In the genomic region with DNA sequence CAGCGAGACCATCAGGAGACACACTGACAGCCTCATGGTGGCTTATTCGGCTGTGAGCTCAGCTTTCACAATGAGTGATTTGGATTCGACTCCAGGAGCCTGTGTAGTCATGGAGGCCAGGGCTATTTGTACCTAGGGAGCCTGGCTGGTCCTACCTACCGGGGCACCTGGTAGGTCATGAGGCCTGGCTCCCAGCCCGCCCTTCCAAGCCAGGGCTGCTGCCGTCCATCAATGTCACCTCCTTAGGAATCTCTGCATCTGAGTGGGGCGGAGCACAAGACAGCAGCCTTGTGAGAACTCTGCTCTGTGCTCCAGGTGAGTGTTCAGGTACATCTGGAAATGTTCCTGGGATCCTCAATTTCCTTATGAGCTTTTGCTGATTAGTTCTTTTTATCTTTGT, we compare ENCODE assay signal across 38 cellular contexts. TPM values are rescaled to one million over a fixed set of nuclear protein-coding genes. Genes with fewer than 3 reads are reported as not detected.
"Had no signal": no experiment of that assay in that cellular context is flagged by ENCODE, and none has a peak within 500 bp of the region (broad histone marks: within the 10 kb centered on the region; RNA-seq: fewer than 3 reads in every experiment).

A gene with protein sequence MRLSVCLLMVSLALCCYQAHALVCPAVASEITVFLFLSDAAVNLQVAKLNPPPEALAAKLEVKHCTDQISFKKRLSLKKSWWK (minus strand): TSS at position 101 of the 400 bp plus-strand sequence. CDS start 65 bp downstream, at position 36.

- H3K9me3 Mint-ChIP-seq: activated B cell treated with CpG ODN at 0.5 μM for 24 hours; activated CD4-positive, alpha-beta memory T cell treated with anti-CD3 and anti-CD28 coated beads for 36 hours; activated CD4-positive, alpha-beta T cell treated with anti-CD3 and anti-CD28 coated beads, Interleukin-2, amount 10 ng/mL, durations not matched to agents 24 days and 14 days; activated CD8-positive, alpha-beta T cell treated with anti-CD3 and anti-CD28 coated beads for 36 hours; activated naive CD4-positive, alpha-beta T cell treated with anti-CD3 and anti-CD28 coated beads for 36 hours; activated naive CD4-positive, alpha-beta T cell treated with anti-CD3 and anti-CD28 coated beads, Interleukin-2, amount 50 U/mL, for 72 hours; activated naive CD8-positive, alpha-beta T cell treated with anti-CD3 and anti-CD28 coated beads for 36 hours; activated T-cell treated with anti-CD3 and anti-CD28 coated beads, Interleukin-2, amount 50 U/mL, for 4 hours; activated T-cell treated with anti-CD3 and anti-CD28 coated beads, Interleukin-2, amount 50 U/mL, for 72 hours; activated T-helper 1 cell treated with anti-CD3 and anti-CD28 coated beads, Interleukin-12 subunit alpha, Interleukin-12 subunit beta, Interleukin-2, Interleukin-4 antibody, amounts not matched to agents 30 ng/mL and 10 ng/mL and 1 ng/mL, durations not matched to agents 14 hours and 24 hours and 36 hours; activated T-helper 17 cell treated with anti-CD3 and anti-CD28 coated beads, Interleukin-2, amount 50 U/mL, for 72 hours; T-helper 2 cell treated with Interferon-gamma antibody and Interleukin-4, amounts not matched to agents 5 μg/mL and 100 μg/mL, for 36 hours had no signal

- H3K36me3 ChIP-seq: adrenal gland, brain microvascular endothelial cell, breast epithelium had no signal

- H3K9me3 ChIP-seq: adrenal gland, body of pancreas, breast epithelium had no signal

- H3K36me3 Mint-ChIP-seq: activated CD4-positive, alpha-beta memory T cell treated with anti-CD3 and anti-CD28 coated beads for 36 hours; activated naive CD4-positive, alpha-beta T cell treated with anti-CD3 and anti-CD28 coated beads, Interleukin-2, amount 50 U/mL, for 72 hours; activated naive CD8-positive, alpha-beta T cell treated with anti-CD3 and anti-CD28 coated beads for 36 hours had no signal

- H3K4me1 ChIP-seq: adrenal gland, body of pancreas, breast epithelium had no signal

- H3K27ac Mint-ChIP-seq: activated B cell treated with CpG ODN at 0.5 μM for 24 hours; activated CD4-positive, alpha-beta memory T cell treated with anti-CD3 and anti-CD28 coated beads for 36 hours; activated CD4-positive, alpha-beta T cell treated with anti-CD3 and anti-CD28 coated beads, Interleukin-2, amount 10 ng/mL, durations not matched to agents 24 days and 14 days; activated CD8-positive, alpha-beta T cell treated with anti-CD3 and anti-CD28 coated beads for 36 hours; activated naive CD4-positive, alpha-beta T cell treated with anti-CD3 and anti-CD28 coated beads for 36 hours; activated naive CD4-positive, alpha-beta T cell treated with anti-CD3 and anti-CD28 coated beads, Interleukin-2, amount 50 U/mL, for 72 hours; activated naive CD8-positive, alpha-beta T cell treated with anti-CD3 and anti-CD28 coated beads for 36 hours; activated T-cell treated with anti-CD3 and anti-CD28 coated beads, Interleukin-2, amount 50 U/mL, for 72 hours; activated T-helper 1 cell treated with anti-CD3 and anti-CD28 coated beads, Interleukin-12 subunit alpha, Interleukin-12 subunit beta, Interleukin-2, Interleukin-4 antibody, amounts not matched to agents 30 ng/mL and 10 ng/mL and 1 ng/mL, durations not matched to agents 14 hours and 24 hours and 36 hours; activated T-helper 17 cell treated with anti-CD3 and anti-CD28 coated beads, Interleukin-2, amount 50 U/mL, for 72 hours; T-helper 2 cell treated with Interferon-gamma antibody and Interleukin-4, amounts not matched to agents 5 μg/mL and 100 μg/mL, for 36 hours had no signal

- ATAC-seq: activated CD8-positive, alpha-beta T cell treated with anti-CD3 and anti-CD28 coated beads for 36 hours; activated naive CD4-positive, alpha-beta T cell treated with anti-CD3 and anti-CD28 coated beads, Interleukin-2, amount 50 U/mL, for 72 hours; activated T-cell treated with anti-CD3 and anti-CD28 coated beads, Interleukin-2, amount 50 U/mL, for 4 hours; activated T-cell treated with anti-CD3 and anti-CD28 coated beads, Interleukin-2, amount 50 U/mL, for 72 hours; activated T-helper 17 cell treated with anti-CD3 and anti-CD28 coated beads, Interleukin-2, amount 50 U/mL, for 72 hours; body of pancreas had no signal

- H3K4me3 ChIP-seq: adrenal gland, body of pancreas, breast epithelium had no signal

- H3K27ac ChIP-seq: adrenal gland, body of pancreas, brain microvascular endothelial cell, breast epithelium, VCaP had no signal

- DNase-seq: activated B cell treated with CpG ODN at 0.5 μM for 24 hours; activated CD4-positive, alpha-beta memory T cell treated with anti-CD3 and anti-CD28 coated beads for 36 hours; activated CD4-positive, alpha-beta T cell treated with anti-CD3 and anti-CD28 coated beads for 4 hours; activated CD4-positive, alpha-beta T cell treated with anti-CD3 and anti-CD28 coated beads, Interleukin-2, amount 10 ng/mL, durations not matched to agents 24 days and 14 days; activated CD4-positive, alpha-beta T cell treated with anti-CD3 and anti-CD28 coated beads, Interleukin-2, amount 50 U/mL, for 1 hour; activated CD4-positive, alpha-beta T cell treated with anti-CD3 and anti-CD28 coated beads, Interleukin-2, amount 50 U/mL, for 4 hours; activated CD4-positive, CD25-positive, alpha-beta regulatory T cell treated with anti-CD3 and anti-CD28 coated beads, Interleukin-2, amount 50 U/mL, for 72 hours; activated CD8-positive, alpha-beta memory T cell treated with anti-CD3 and anti-CD28 coated beads, Interleukin-2, amount 50 U/mL, for 4 hours; activated CD8-positive, alpha-beta T cell treated with anti-CD3 and anti-CD28 coated beads for 36 hours; activated effector memory CD4-positive, alpha-beta T cell treated with anti-CD3 and anti-CD28 coated beads, Interleukin-2, amount 50 U/mL, for 16 hours; activated gamma-delta T cell treated with Interleukin-2 at 50 U/mL for 16 hours; activated naive CD4-positive, alpha-beta T cell; activated naive CD4-positive, alpha-beta T cell treated with anti-CD3 and anti-CD28 coated beads for 36 hours; activated naive CD4-positive, alpha-beta T cell treated with anti-CD3 and anti-CD28 coated beads, Interleukin-2, amount 50 U/mL, for 16 hours; activated naive CD8-positive, alpha-beta T cell treated with anti-CD3 and anti-CD28 coated beads for 36 hours; activated T-cell treated with anti-CD3 and anti-CD28 coated beads for 4 hours; activated T-cell treated with anti-CD3 and anti-CD28 coated beads, Interleukin-2, amount 50 U/mL, for 1 hour; activated T-cell treated with anti-CD3 and anti-CD28 coated beads, Interleukin-2, amount 50 U/mL, for 4 hours; activated T-cell treated with anti-CD3 and anti-CD28 coated beads, Interleukin-2, amount 50 U/mL, for 72 hours; adrenal gland; amniotic stem cell; aorta; body of pancreas; brain microvascular endothelial cell; central memory CD4-positive, alpha-beta T cell; T-helper 2 cell; T-helper 9 cell had no signal

- H3K27me3 ChIP-seq: body of pancreas, brain microvascular endothelial cell had no signal

- H3K4me3 Mint-ChIP-seq: activated B cell treated with CpG ODN at 0.5 μM for 24 hours; activated CD4-positive, alpha-beta memory T cell treated with anti-CD3 and anti-CD28 coated beads for 36 hours; activated CD4-positive, alpha-beta T cell treated with anti-CD3 and anti-CD28 coated beads, Interleukin-2, amount 10 ng/mL, durations not matched to agents 24 days and 14 days; activated CD8-positive, alpha-beta T cell treated with anti-CD3 and anti-CD28 coated beads for 36 hours; activated naive CD4-positive, alpha-beta T cell treated with anti-CD3 and anti-CD28 coated beads for 36 hours; activated naive CD8-positive, alpha-beta T cell treated with anti-CD3 and anti-CD28 coated beads for 36 hours; activated T-cell treated with anti-CD3 and anti-CD28 coated beads, Interleukin-2, amount 50 U/mL, for 4 hours; activated T-cell treated with anti-CD3 and anti-CD28 coated beads, Interleukin-2, amount 50 U/mL, for 72 hours; activated T-helper 1 cell treated with anti-CD3 and anti-CD28 coated beads, Interleukin-12 subunit alpha, Interleukin-12 subunit beta, Interleukin-2, Interleukin-4 antibody, amounts not matched to agents 30 ng/mL and 10 ng/mL and 1 ng/mL, durations not matched to agents 14 hours and 24 hours and 36 hours; activated T-helper 17 cell treated with anti-CD3 and anti-CD28 coated beads, Interleukin-2, amount 50 U/mL, for 72 hours; T-helper 2 cell treated with Interferon-gamma antibody and Interleukin-4, amounts not matched to agents 5 μg/mL and 100 μg/mL, for 36 hours had no signal

- H3K4me1 Mint-ChIP-seq: activated B cell treated with CpG ODN at 0.5 μM for 24 hours; activated CD4-positive, alpha-beta T cell treated with anti-CD3 and anti-CD28 coated beads, Interleukin-2, amount 10 ng/mL, durations not matched to agents 24 days and 14 days; activated naive CD8-positive, alpha-beta T cell treated with anti-CD3 and anti-CD28 coated beads for 36 hours; activated T-helper 17 cell treated with anti-CD3 and anti-CD28 coated beads, Interleukin-2, amount 50 U/mL, for 72 hours had no signal

RNA-seq across cellular contexts. Expression of the gene that starts here (rescaled TPM):
- total RNA-seq: activated B cell treated with CpG ODN at 0.5 μM for 24 hours; activated CD4-positive, alpha-beta memory T cell treated with anti-CD3 and anti-CD28 coated beads for 36 hours; activated CD4-positive, alpha-beta T cell treated with anti-CD3 and anti-CD28 coated beads, Interleukin-2, amount 10 ng/mL, durations not matched to agents 24 days and 14 days; activated CD8-positive, alpha-beta memory T cell treated with anti-CD3 and anti-CD28 coated beads for 36 hours; activated CD8-positive, alpha-beta T cell treated with anti-CD3 and anti-CD28 coated beads for 36 hours; activated naive CD4-positive, alpha-beta T cell treated with anti-CD3 and anti-CD28 coated beads for 36 hours; activated naive CD4-positive, alpha-beta T cell treated with anti-CD3 and anti-CD28 coated beads, Interleukin-2, amount 50 U/mL, for 72 hours; activated naive CD8-positive, alpha-beta T cell treated with anti-CD3 and anti-CD28 coated beads for 36 hours; activated T-cell treated with anti-CD3 and anti-CD28 coated beads, Interleukin-2, amount 50 U/mL, for 4 hours; activated T-cell treated with anti-CD3 and anti-CD28 coated beads, Interleukin-2, amount 50 U/mL, for 72 hours; activated T-helper 1 cell treated with anti-CD3 and anti-CD28 coated beads, Interleukin-12 subunit alpha, Interleukin-12 subunit beta, Interleukin-2, Interleukin-4 antibody, amounts not matched to agents 30 ng/mL and 10 ng/mL and 1 ng/mL, durations not matched to agents 14 hours and 24 hours and 36 hours; activated T-helper 17 cell treated with anti-CD3 and anti-CD28 coated beads, Interleukin-2, amount 50 U/mL, for 72 hours; adrenal gland; aorta; astrocyte; body of pancreas; breast epithelium; cardiac septum; cerebellum; T-helper 1 cell treated with Interleukin-12 subunit alpha and Interleukin-12 subunit beta and Interleukin-4 antibody, amounts not matched to agents 30 ng/mL and 1 ng/mL, for 36 hours had no signal
- polyA plus RNA-seq: adrenal gland, aorta had no signal
